Comparison of ENCODE assay signal across 1 cellular context in genomic region chr1:8903410-8903809, GRCh38.
TF ChIP-seq lines count a peak whose summit lies in the region.

No MANE protein-coding gene starts in this region.

TF ChIP-seq in SK-N-SH treated with all-trans-retinoic acid at 6 μM for 48 hours, 23 proteins besides CTCF, POLR2A, EP300 and RAD21 (continued from another document):
- TF ChIP-seq CSRNP3 (CRISPR knock-in tag; IDR thresholded peaks at IDR 0.05), result no peak
- TF ChIP-seq BACH2 (CRISPR knock-in tag; IDR thresholded peaks at IDR 0.05; ENCODE audit: borderline replicate concordance), result no peak
- no peak for TF ChIP-seq OSR1 (CRISPR knock-in tag; IDR thresholded peaks at IDR 0.05)
- TF ChIP-seq, protein P1, sequence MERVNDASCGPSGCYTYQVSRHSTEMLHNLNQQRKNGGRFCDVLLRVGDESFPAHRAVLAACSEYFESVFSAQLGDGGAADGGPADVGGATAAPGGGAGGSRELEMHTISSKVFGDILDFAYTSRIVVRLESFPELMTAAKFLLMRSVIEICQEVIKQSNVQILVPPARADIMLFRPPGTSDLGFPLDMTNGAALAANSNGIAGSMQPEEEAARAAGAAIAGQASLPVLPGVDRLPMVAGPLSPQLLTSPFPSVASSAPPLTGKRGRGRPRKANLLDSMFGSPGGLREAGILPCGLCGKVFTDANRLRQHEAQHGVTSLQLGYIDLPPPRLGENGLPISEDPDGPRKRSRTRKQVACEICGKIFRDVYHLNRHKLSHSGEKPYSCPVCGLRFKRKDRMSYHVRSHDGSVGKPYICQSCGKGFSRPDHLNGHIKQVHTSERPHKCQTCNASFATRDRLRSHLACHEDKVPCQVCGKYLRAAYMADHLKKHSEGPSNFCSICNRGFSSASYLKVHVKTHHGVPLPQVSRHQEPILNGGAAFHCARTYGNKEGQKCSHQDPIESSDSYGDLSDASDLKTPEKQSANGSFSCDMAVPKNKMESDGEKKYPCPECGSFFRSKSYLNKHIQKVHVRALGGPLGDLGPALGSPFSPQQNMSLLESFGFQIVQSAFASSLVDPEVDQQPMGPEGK (CRISPR knock-in tag; IDR thresholded peaks at IDR 0.05; ENCODE audit: borderline replicate concordance), result no peak
- no peak for TF ChIP-seq ZFP3 (CRISPR knock-in tag; IDR thresholded peaks at IDR 0.05)
- no peak for TF ChIP-seq CREB5 (CRISPR knock-in tag; IDR thresholded peaks at IDR 0.05; ENCODE audit: low read depth)
- no peak for TF ChIP-seq TOX (CRISPR knock-in tag; IDR thresholded peaks at IDR 0.05; ENCODE audit: borderline replicate concordance)
- no peak for TF ChIP-seq ISL1 (CRISPR knock-in tag; IDR thresholded peaks at IDR 0.05)
- no peak for TF ChIP-seq ZNF8 (CRISPR knock-in tag; IDR thresholded peaks at IDR 0.05)
- no peak for TF ChIP-seq ZNF70 (CRISPR knock-in tag; IDR thresholded peaks at IDR 0.05)
- TF ChIP-seq SNAI2 (CRISPR knock-in tag; IDR thresholded peaks at IDR 0.05), result no peak
